ENCODE assay signal across 14 cellular contexts in the genomic region with DNA sequence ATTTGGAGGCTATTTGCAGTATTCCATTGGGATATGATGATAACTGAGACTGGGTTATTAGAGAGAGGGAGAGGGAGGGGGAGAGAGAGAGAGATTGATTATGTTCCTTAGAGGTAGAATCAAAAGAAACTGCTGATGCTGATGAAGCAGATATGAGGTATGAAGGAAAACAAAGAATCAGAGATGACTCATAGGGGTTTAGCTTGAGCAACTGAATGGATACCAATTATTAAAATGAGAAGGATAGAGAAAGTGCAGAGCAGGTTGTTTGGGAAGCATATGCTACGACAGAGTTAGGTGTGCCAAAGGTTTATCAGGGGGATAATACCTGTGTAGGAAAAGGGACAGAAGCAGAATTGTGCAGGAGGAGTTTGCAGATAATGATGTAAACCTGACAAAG. TPM values are rescaled to one million over a fixed set of nuclear protein-coding genes. Genes with fewer than 3 reads are reported as not detected.
DNase-seq lines count a peak whose midpoint lies in the region; ATAC-seq and TF ChIP-seq lines count a peak whose summit lies in the region.
"Had no signal": no experiment of that assay in that cellular context is flagged by ENCODE, and none has a peak within 500 bp of the region (broad histone marks: within the 10 kb centered on the region; RNA-seq: fewer than 3 reads in every experiment).

No MANE protein-coding gene starts in this region.

- no peak overlapping the region for H3K9ac ChIP-seq in GM23248

- peaks cover 3% of the 10 kb centered on the region; the same call in 1 of the 2 replicates for H3K4me1 ChIP-seq in GM23248 (ENCODE audit: insufficient read depth)
- peaks cover 7% of the 10 kb centered on the region for H3K4me1 ChIP-seq in osteoblast (ENCODE audit: insufficient read depth, low read length)
- H3K4me1 ChIP-seq: esophagus muscularis mucosa had no signal

- H3K4me3 ChIP-seq in GM23248: no peak overlapping the region
- H3K4me3 ChIP-seq in choroid plexus epithelial cell (ENCODE audit: low read depth, low read length): no peak overlapping the region
- no peak overlapping the region for H3K4me3 ChIP-seq in osteoblast (ENCODE audit: insufficient read depth, low read length)
- H3K4me3 ChIP-seq: esophagus muscularis mucosa had no signal

- WGBS in GM23248 (ENCODE audit: low coverage in 1 of 2, low lambda C conversion rate in 2 of 2, missing lambda C conversion rate in 2 of 2), 2 experiments: 91 to 93% methylated on average over 1 of the region's 1 CpG

- H3K27me3 ChIP-seq in GM23248 (replicated peaks; ENCODE audit: insufficient read depth): no peaks in the 10 kb centered on the region
- no peaks in the 10 kb centered on the region for H3K27me3 ChIP-seq in osteoblast (ENCODE audit: insufficient read depth, low read length)
- H3K27me3 ChIP-seq: esophagus muscularis mucosa, neutrophil had no signal

- no peaks in the 10 kb centered on the region for H3K36me3 ChIP-seq in GM23248 (ENCODE audit: low read depth)
- H3K36me3 ChIP-seq in osteoblast (ENCODE audit: insufficient read depth, low read length): no peaks in the 10 kb centered on the region
- H3K36me3 ChIP-seq: esophagus muscularis mucosa, neutrophil, WERI-Rb-1 had no signal

- H4K20me1 ChIP-seq in GM23248 (ENCODE audit: insufficient read depth) (no peaks in the 10 kb centered on the region), osteoblast (ENCODE audit: insufficient read depth, low read length) (no peaks in the 10 kb centered on the region)

- no peaks in the 10 kb centered on the region for H3K9me2 ChIP-seq in GM23248 (ENCODE audit: insufficient read depth)

- H2AFZ ChIP-seq in GM23248 (no peak overlapping the region), osteoblast (ENCODE audit: low read length) (no peak overlapping the region)

- no peaks in the 10 kb centered on the region for H3K79me2 ChIP-seq in GM23248 (ENCODE audit: insufficient read depth)
- no peaks in the 10 kb centered on the region for H3K79me2 ChIP-seq in osteoblast (ENCODE audit: insufficient read depth, low read length)

- TF ChIP-seq CTCF in choroid plexus epithelial cell (conservative IDR thresholded peaks at IDR 0.05; ENCODE audit: low read depth, low read length) (no peak), osteoblast (IDR thresholded peaks at IDR 0.05; ENCODE audit: extremely low read depth, low read depth, low read length) (no peak)

- no peak for ATAC-seq in activated CD4-positive, CD25-positive, alpha-beta regulatory T cell treated with anti-CD3 and anti-CD28 coated beads, Interleukin-2, amount 50 U/mL, for 24 hours
- ATAC-seq in HG02973 (IDR thresholded peaks at IDR 0.05; ENCODE audit: unreplicated experiment): no peak
- ATAC-seq: activated CD8-positive, alpha-beta memory T cell treated with anti-CD3 and anti-CD28 coated beads, Interleukin-2, amount 10 ng/mL, durations not matched to agents 7 days and 5 days; CD8-positive, alpha-beta T cell had no signal

- no peak overlapping the region for H3K4me2 ChIP-seq in GM23248 (ENCODE audit: unreplicated experiment)
- peak overlapping the region; percentile 61 for H3K4me2 ChIP-seq in osteoblast (ENCODE audit: insufficient read depth, low read length)

- in situ Hi-C loops in GM23248 (cut with MboI): no loop called here

- no peaks in the 10 kb centered on the region for H3K9me3 ChIP-seq in GM23248 (ENCODE audit: low read depth)
- H3K9me3 ChIP-seq in osteoblast (ENCODE audit: low read depth, low read length): no peaks in the 10 kb centered on the region
- H3K9me3 ChIP-seq: esophagus muscularis mucosa, neutrophil had no signal

- peaks cover 3% of the 10 kb centered on the region for H3F3A ChIP-seq in GM23248 (ENCODE audit: insufficient read depth)

- H3K27ac ChIP-seq in GM23248 (no peak overlapping the region), osteoblast (ENCODE audit: low read depth, low read length) (no peak overlapping the region)
- H3K27ac ChIP-seq: esophagus muscularis mucosa, neutrophil, WERI-Rb-1 had no signal

- peak; percentile 76 for DNase-seq in GM23248
- peak; percentile 64 for DNase-seq in NCI-H226
- peak; percentile 56 for DNase-seq in choroid plexus epithelial cell (ENCODE audit: low read depth)
- DNase-seq in osteoblast (ENCODE audit: insufficient read length, low spot score, missing footprints): peak; percentile 87
- DNase-seq in COLO829 (ENCODE audit: low spot score): no peak
- DNase-seq: activated CD8-positive, alpha-beta memory T cell treated with anti-CD3 and anti-CD28 coated beads, Interleukin-2, amount 10 ng/mL, durations not matched to agents 7 days and 5 days; activated naive CD4-positive, alpha-beta T cell treated with Interleukin-2 at 50 U/mL for 16 hours; CD8-positive, alpha-beta T cell; small intestine; WERI-Rb-1 had no signal

RNA-seq across cellular contexts. Expression of a gene that starts 12.7 kb away (rescaled TPM):
- total RNA-seq in GM23248 (2014; rRNA removed; shearing (Covaris generic)): 71.5 and 95.0 TPM in 2 replicates
- polyA plus RNA-seq in GM23248 (2016; fragmentation: Nextera tagmentation; extraction: Ambion mirVana): 232 and 246 TPM in 2 replicates
- 109 and 114 TPM in 2 replicates for total RNA-seq in osteoblast

RNA-seq across cellular contexts. Expression of a gene that starts 56.0 kb away (rescaled TPM):
- total RNA-seq in GM23248 (2014; rRNA removed; shearing (Covaris generic)): 25.7 and 31.8 TPM in 2 replicates
- polyA plus RNA-seq in GM23248 (2016; fragmentation: Nextera tagmentation; extraction: Ambion mirVana): 14.2 and 14.5 TPM in 2 replicates
- 72.5 and 73.1 TPM in 2 replicates for total RNA-seq in osteoblast
